14 cellular contexts compared by ENCODE assay signal in genomic region chr17:79746955-79747507, GRCh38. TPM values are rescaled to one million over a fixed set of nuclear protein-coding genes. Genes with fewer than 3 reads are reported as not detected.
DNase-seq lines count a peak whose midpoint lies in the region; ATAC-seq and TF ChIP-seq lines count a peak whose summit lies in the region.
"Had no signal": no experiment of that assay in that cellular context is flagged by ENCODE, and none has a peak within 500 bp of the region (broad histone marks: within the 10 kb centered on the region; RNA-seq: fewer than 3 reads in every experiment).

No MANE protein-coding gene starts in this region.

- H3K27ac ChIP-seq in IMR-90 (ENCODE audit: insufficient read depth, low read length) (no peak overlapping the region), osteoblast (ENCODE audit: low read depth, low read length) (no peak overlapping the region)
- H3K27ac ChIP-seq: thoracic aorta had no signal

- no peak overlapping the region for H4K91ac ChIP-seq in IMR-90 (ENCODE audit: insufficient read depth, low read depth, low read length)

- H3K4me3 Mint-ChIP-seq in activated CD8-positive, alpha-beta T cell treated with anti-CD3 and anti-CD28 coated beads for 36 hours = no peak overlapping the region
- H3K4me3 Mint-ChIP-seq: natural killer cell treated with Interleukin-12 subunit alpha and Interleukin-12 subunit beta and Interleukin-15 and Interleukin-18, amount 100 ng/mL, for 72 hours had no signal

- H3K14ac ChIP-seq in IMR-90 (replicated peaks; ENCODE audit: low read depth, low read length) = no peak overlapping the region

- ATAC-seq in IMR-90 (ENCODE audit: low read depth) (0 out of 2 replicates have a peak, but pooled peaks have one; percentile 16), GM21526 (IDR thresholded peaks at IDR 0.05; ENCODE audit: low FRiP score, unreplicated experiment) (no peak)
- ATAC-seq in activated CD8-positive, alpha-beta T cell treated with anti-CD3 and anti-CD28 coated beads for 36 hours = no peak

- peaks cover 3% of the 10 kb centered on the region; the same call in 1 of the 2 replicates for H3K4me1 ChIP-seq in IMR-90 (ENCODE audit: control insufficient read depth, insufficient read depth, low read length)
- peaks cover 6% of the 10 kb centered on the region for H3K4me1 ChIP-seq in osteoblast (ENCODE audit: insufficient read depth, low read length)

- H4K20me1 ChIP-seq in IMR-90 (ENCODE audit: insufficient read depth, low read length) = no peaks in the 10 kb centered on the region
- H4K20me1 ChIP-seq in osteoblast (ENCODE audit: insufficient read depth, low read length) = no peaks in the 10 kb centered on the region

- no peak overlapping the region for H3K56ac ChIP-seq in IMR-90 (ENCODE audit: extremely low read depth, insufficient read depth, low read length)

- H2BK5ac ChIP-seq in IMR-90 (ENCODE audit: low read depth, low read length, poor library complexity, severe bottlenecking) = no peak overlapping the region

- H2BK120ac ChIP-seq in IMR-90 (ENCODE audit: low read depth, low read length) = no peak overlapping the region

- no peak overlapping the region for H3K18ac ChIP-seq in IMR-90 (ENCODE audit: low read depth, low read length)

- no peak for TF ChIP-seq RAD21 in IMR-90 (IDR thresholded peaks at IDR 0.05; ENCODE audit: low read length)

- H4K5ac ChIP-seq in IMR-90 (ENCODE audit: low read depth, low read length) = no peak overlapping the region

- H4K8ac ChIP-seq in IMR-90 (ENCODE audit: low read depth in 2 of 2, low read length in 2 of 2) = no peak overlapping the region

- H2AK9ac ChIP-seq in IMR-90 (replicated peaks; ENCODE audit: low read depth, low read length, poor library complexity) = no peak overlapping the region

- POLR2A ChIA-PET in IMR-90 (lab: Charles Lee; ENCODE audit: unreplicated experiment) = no interaction called here
- POLR2A ChIA-PET in activated CD8-positive, alpha-beta T cell treated with anti-CD3 and anti-CD28 coated beads for 36 hours (lab: Charles Lee) = interaction anchor here (1.2 to 1.9 kb wide), 4 partner anchors 13 to 92 kb away, joined by 3 to 4 read pairs (median 4); no protein-coding TSS in a partner anchor

- H3K4me2 ChIP-seq in IMR-90 (ENCODE audit: low read depth, low read length) (no peak overlapping the region), osteoblast (ENCODE audit: insufficient read depth, low read length) (no peak overlapping the region)

- no peak overlapping the region for H2BK20ac ChIP-seq in IMR-90 (ENCODE audit: low read depth, low read length)

- H3K79me1 ChIP-seq in IMR-90 (ENCODE audit: low read depth in 1 of 2, low read length in 2 of 2) = no peaks in the 10 kb centered on the region

- H3K27me3 Mint-ChIP-seq in activated CD8-positive, alpha-beta T cell treated with anti-CD3 and anti-CD28 coated beads for 36 hours = peaks cover 39% of the 10 kb centered on the region

- peaks cover 17% of the 10 kb centered on the region for H3K4me1 Mint-ChIP-seq in activated CD8-positive, alpha-beta T cell treated with anti-CD3 and anti-CD28 coated beads for 36 hours (ENCODE audit: low read depth)

- H3K36me3 Mint-ChIP-seq in activated CD8-positive, alpha-beta T cell treated with anti-CD3 and anti-CD28 coated beads for 36 hours (ENCODE audit: low read depth) = no peaks in the 10 kb centered on the region
- H3K36me3 Mint-ChIP-seq: natural killer cell treated with Interleukin-12 subunit alpha and Interleukin-12 subunit beta and Interleukin-15 and Interleukin-18, amount 100 ng/mL, for 72 hours had no signal

- no peaks in the 10 kb centered on the region for H3K9me3 ChIP-seq in IMR-90 (ENCODE audit: control insufficient read depth, insufficient read depth, low read length)
- H3K9me3 ChIP-seq in osteoblast (ENCODE audit: low read depth, low read length) = no peaks in the 10 kb centered on the region
- H3K9me3 ChIP-seq: A549, thoracic aorta had no signal

- H3K27me3 ChIP-seq in IMR-90 (ENCODE audit: control insufficient read depth, insufficient read depth, low read length) = peaks cover 55% of the 10 kb centered on the region
- H3K27me3 ChIP-seq in osteoblast (ENCODE audit: insufficient read depth, low read length) = peaks cover 64% of the 10 kb centered on the region

- no peak overlapping the region for H3K27ac Mint-ChIP-seq in activated CD8-positive, alpha-beta T cell treated with anti-CD3 and anti-CD28 coated beads for 36 hours
- H3K27ac Mint-ChIP-seq: natural killer cell treated with Interleukin-12 subunit alpha and Interleukin-12 subunit beta and Interleukin-15 and Interleukin-18, amount 100 ng/mL, for 72 hours had no signal

- H2AFZ ChIP-seq in IMR-90 (replicated peaks; ENCODE audit: low read length, poor library complexity) (no peak overlapping the region), osteoblast (ENCODE audit: low read length) (no peak overlapping the region)

- no peak overlapping the region for H3K4ac ChIP-seq in IMR-90 (ENCODE audit: low read depth, low read length)

- TF ChIP-seq CTCF in IMR-90 (conservative IDR thresholded peaks at IDR 0.05; ENCODE audit: low read depth, low read length) (no peak), epithelial cell of esophagus (IDR thresholded peaks at IDR 0.05; ENCODE audit: insufficient read depth, low read depth, low read length, missing control alignments) (no peak), osteoblast (IDR thresholded peaks at IDR 0.05; ENCODE audit: extremely low read depth, low read depth, low read length) (no peak)
- no peak for TF ChIP-seq CTCF in activated CD8-positive, alpha-beta T cell treated with anti-CD3 and anti-CD28 coated beads for 36 hours (IDR thresholded peaks at IDR 0.05)

- no peaks in the 10 kb centered on the region for H3K79me2 ChIP-seq in osteoblast (ENCODE audit: insufficient read depth, low read length)

- H3K9ac ChIP-seq in IMR-90 (ENCODE audit: low read depth, low read length) = no peak overlapping the region

- dilution Hi-C loops in IMR-90 (cut with HindIII; ENCODE audit: low sequenced_read_pairs, unreplicated experiment) = no loop called here

- intact Hi-C loops in IMR-90 (cut with micrococcal nuclease) = loop anchor here (1.0 to 5.0 kb wide), 3 partner anchors 90 to 246 kb away; partner anchors contain the start of gene CBX4
- intact Hi-C loops in activated CD8-positive, alpha-beta T cell treated with anti-CD3 and anti-CD28 coated beads for 36 hours (cut with micrococcal nuclease) = loop anchor here (10.0 kb wide), 2 partner anchors 98 to 248 kb away; no protein-coding TSS in a partner anchor

- H3K23ac ChIP-seq in IMR-90 (ENCODE audit: low read depth, low read length) = no peak overlapping the region

- no peak for TF ChIP-seq POLR2A in IMR-90 (IDR thresholded peaks at IDR 0.05; ENCODE audit: low read depth, low read length)

- no peaks in the 10 kb centered on the region for H3K9me3 Mint-ChIP-seq in activated CD8-positive, alpha-beta T cell treated with anti-CD3 and anti-CD28 coated beads for 36 hours
- H3K9me3 Mint-ChIP-seq: natural killer cell treated with Interleukin-12 subunit alpha and Interleukin-12 subunit beta and Interleukin-15 and Interleukin-18, amount 100 ng/mL, for 72 hours had no signal

- no peak overlapping the region for H2BK15ac ChIP-seq in IMR-90 (ENCODE audit: low read depth, low read length)

- WGBS in IMR-90 (ENCODE audit: extremely low coverage in 2 of 2, insufficient read length in 1 of 2), 2 experiments = 12% methylated on average over 15 of the region's 22 CpGs; no CpG with 5 or more reads in 1 of the 2 experiments

- in situ Hi-C loops in IMR-90 (cut with MboI; ENCODE audit: low sequenced_read_pairs) = loop anchor here (5.0 kb wide), 1 partner anchor 240 kb away; no protein-coding TSS in a partner anchor

- CTCF ChIA-PET in IMR-90 (lab: Yijun Ruan, JAX) = no interaction called here
- CTCF ChIA-PET in activated CD8-positive, alpha-beta T cell treated with anti-CD3 and anti-CD28 coated beads for 36 hours (lab: Charles Lee) = interaction anchor here (1.0 to 2.5 kb wide), 10 partner anchors 12 to 223 kb away, joined by 3 to 19 read pairs (median 6); partner anchors contain the start of gene CBX8

- DNase-seq in NCI-H2171 treated with DMSO at 0.1 percent for 48 hours (lab: John Stamatoyannopoulos, UW) (peak; percentile 46), NCI-H2171 (lab: John Stamatoyannopoulos, UW) (no peak), IMR-90 (no peak), epithelial cell of esophagus (ENCODE audit: low read depth) (peak; percentile 6), osteoblast (ENCODE audit: insufficient read length, low spot score, missing footprints) (peak; percentile 73), NCI-H524 treated with DMSO at 0.1 percent for 48 hours (lab: John Stamatoyannopoulos, UW) (no peak)
- DNase-seq in activated CD8-positive, alpha-beta T cell treated with anti-CD3 and anti-CD28 coated beads for 36 hours = no peak
- DNase-seq: T-helper 1 cell had no signal

- no peaks in the 10 kb centered on the region for H3K9me1 ChIP-seq in IMR-90 (ENCODE audit: insufficient read depth, low read length)

- H3K4me3 ChIP-seq in IMR-90 (ENCODE audit: insufficient read depth, low read depth, low read length) = no peak overlapping the region
- H3K4me3 ChIP-seq in epithelial cell of esophagus (ENCODE audit: low read length) = no peak overlapping the region
- H3K4me3 ChIP-seq in osteoblast (ENCODE audit: insufficient read depth, low read length) = no peak overlapping the region
- H3K4me3 ChIP-seq: A549, thoracic aorta had no signal

- no peak overlapping the region for H2AK5ac ChIP-seq in IMR-90 (ENCODE audit: low read depth, low read length)

- H3K36me3 ChIP-seq in IMR-90 (ENCODE audit: control insufficient read depth, insufficient read depth, low read length) (no peaks in the 10 kb centered on the region), osteoblast (ENCODE audit: insufficient read depth, low read length) (no peaks in the 10 kb centered on the region)
- H3K36me3 ChIP-seq: thoracic aorta had no signal

- BruUV-seq in IMR-90 (replicated peaks; lab: Mats Ljungman, UMichigan) = no TSS peak

RNA-seq across cellular contexts. Expression of gene ENPP7, which starts 16.3 kb away (rescaled TPM):
- not detected in 2 replicates for total RNA-seq in IMR-90 (2012; rRNA removed)
- polyA plus RNA-seq in IMR-90 (2012; rRNA removed) = not detected in 2 replicates
- polyA plus RNA-seq in IMR-90 (2012; cell fraction: cytosol; rRNA removed) = not detected in 2 replicates
- polyA plus RNA-seq in IMR-90 (2012; cell fraction: nucleus; rRNA removed; ENCODE audit: low replicate concordance) = not detected in 2 replicates
- not detected in 2 replicates for total RNA-seq in osteoblast
- total RNA-seq in activated CD8-positive, alpha-beta T cell treated with anti-CD3 and anti-CD28 coated beads for 36 hours = under 1 TPM in 1 of 2 experiments, not detected in 1; 0.16 TPM
- total RNA-seq: frontal cortex, skeletal muscle tissue, thoracic aorta had no signal
- polyA plus RNA-seq: A549 had no signal

RNA-seq across cellular contexts. Expression of gene CBX2, which starts 30.9 kb away (rescaled TPM):
- total RNA-seq in IMR-90 (2012; rRNA removed) (2.0 and 2.2 TPM in 2 replicates), osteoblast (0.88 and 1.1 TPM in 2 replicates)
- 3.2 and 4.0 TPM in 2 replicates for polyA plus RNA-seq in IMR-90 (2012; rRNA removed)
- 2.9 and 4.0 TPM in 2 replicates for polyA plus RNA-seq in IMR-90 (2012; cell fraction: cytosol; rRNA removed)
- 4.3 and 7.7 TPM in 2 replicates for polyA plus RNA-seq in IMR-90 (2012; cell fraction: nucleus; rRNA removed; ENCODE audit: low replicate concordance)
- 1 to 10 TPM; 8.0 to 9.7 TPM for total RNA-seq in activated CD8-positive, alpha-beta T cell treated with anti-CD3 and anti-CD28 coated beads for 36 hours

RNA-seq across cellular contexts. Expression of gene CBX8, which starts 49.8 kb away (rescaled TPM):
- total RNA-seq in IMR-90 (2012; rRNA removed) (5.3 and 5.4 TPM in 2 replicates), osteoblast (2.4 and 3.3 TPM in 2 replicates)
- 2.4 and 3.2 TPM in 2 replicates for polyA plus RNA-seq in IMR-90 (2012; rRNA removed)
- 0.49 and 1.0 TPM in 2 replicates for polyA plus RNA-seq in IMR-90 (2012; cell fraction: cytosol; rRNA removed)
- polyA plus RNA-seq in IMR-90 (2012; cell fraction: nucleus; rRNA removed; ENCODE audit: low replicate concordance) = 1.4 and 2.6 TPM in 2 replicates
- total RNA-seq in activated CD8-positive, alpha-beta T cell treated with anti-CD3 and anti-CD28 coated beads for 36 hours = 1 to 10 TPM; 7.0 to 9.4 TPM

Comparison
In these comparisons a context has a peak if more than half of its experiments do, and no peak if none do; other contexts are left out.
1. DNase-seq: peak in NCI-H2171 treated with DMSO at 0.1 percent for 48 hours (single experiment), epithelial cell of esophagus (single experiment) and osteoblast (single experiment); none in NCI-H2171 (single experiment), IMR-90 (single experiment), activated CD8-positive, alpha-beta T cell treated with anti-CD3 and anti-CD28 coated beads for 36 hours (single experiment) and NCI-H524 treated with DMSO at 0.1 percent for 48 hours (single experiment).